8 cellular contexts compared by ENCODE assay signal in genomic region chr5:107673106-107673367, GRCh38. TPM values are rescaled to one million over a fixed set of nuclear protein-coding genes. Genes with fewer than 3 reads are reported as not detected.
A peak's percentile ranks its signal among the peaks of the same experiment; 100 is the strongest.
DNase-seq lines count a peak whose midpoint lies in the region; ATAC-seq and TF ChIP-seq lines count a peak whose summit lies in the region.

No MANE protein-coding gene starts in this region.

- intact Hi-C loops in natural killer cell (cut with micrococcal nuclease) = loop anchor here (5.0 to 10.0 kb wide), 3 partner anchors 286 to 1408 kb away; no protein-coding TSS in a partner anchor

- H3K4me3 Mint-ChIP-seq in natural killer cell = peak overlapping the region; percentile 89

- peaks cover 59 to 71% (median 64%) of the 10 kb centered on the region in 11 experiments for H3K27me3 ChIP-seq in BLaER1 treated with 17β-estradiol and CSF1 and Interleukin-3, amounts not matched to agents 10 nM and 100 nM

- H3K36me3 ChIP-seq in BLaER1 treated with 17β-estradiol and CSF1 and Interleukin-3, amounts not matched to agents 10 nM and 100 nM = no peaks in the 10 kb centered on the region

- peaks cover 0 to 10% (median 4%) of the 10 kb centered on the region in 11 experiments; a peak in 6 of 22 replicates for H3K9me3 ChIP-seq in BLaER1 treated with 17β-estradiol and CSF1 and Interleukin-3, amounts not matched to agents 10 nM and 100 nM (replicated peaks in 1 of 11)

- peak overlapping the region; percentile 89 to 100 (median 97) for H3K4me2 ChIP-seq in BLaER1 treated with 17β-estradiol and CSF1 and Interleukin-3, amounts not matched to agents 10 nM and 100 nM

- no peak for TF ChIP-seq CTCF in natural killer cell (IDR thresholded peaks at IDR 0.05)

- in situ Hi-C loops in KBM-7 (cut with MboI; ENCODE audit: low pct_unique_long_range_greater_than_20kb, low sequenced_read_pairs) = no loop called here

- peaks cover 0 to 44% (median 29%) of the 10 kb centered on the region in 11 experiments; a peak in 18 of 22 replicates for H4K20me1 ChIP-seq in BLaER1 treated with 17β-estradiol and CSF1 and Interleukin-3, amounts not matched to agents 10 nM and 100 nM

- DNase-seq in KBM-7 (peak; percentile 9), natural killer cell (no peak), NCI-H2196 (lab: John Stamatoyannopoulos, UW; ENCODE audit: unreplicated experiment) (no peak)
- DNase-seq in activated CD8-positive, alpha-beta memory T cell treated with anti-CD3 and anti-CD28 coated beads, Interleukin-2, amount 50 U/mL, for 4 hours = no peak

- H3K9ac ChIP-seq in BLaER1 treated with 17β-estradiol and CSF1 and Interleukin-3, amounts not matched to agents 10 nM and 100 nM = peak overlapping the region in 6 of 11 experiments; percentile 20 to 55 (median 42); a peak in 6 of 22 replicates

- no peak overlapping the region for H3K27ac ChIP-seq in BLaER1 treated with 17β-estradiol and CSF1 and Interleukin-3, amounts not matched to agents 10 nM and 100 nM
- peak overlapping the region; percentile 75 for H3K27ac ChIP-seq in cingulate gyrus (ENCODE audit: low read depth, low read length)

- peak in 1 of 3 donors; percentile 9 for ATAC-seq in natural killer cell
- ATAC-seq in HG03521 (IDR thresholded peaks at IDR 0.05; ENCODE audit: unreplicated experiment) = no peak
- ATAC-seq in HG03175 (IDR thresholded peaks at IDR 0.05; ENCODE audit: unreplicated experiment) = no peak

- H3K27ac Mint-ChIP-seq in natural killer cell = no peak overlapping the region

- H3K4me1 ChIP-seq in BLaER1 treated with 17β-estradiol and CSF1 and Interleukin-3, amounts not matched to agents 10 nM and 100 nM = peaks cover 8 to 40% (median 37%) of the 10 kb centered on the region in 10 experiments; a peak in 19 of 20 replicates

- H3K4me3 ChIP-seq in BLaER1 treated with 17β-estradiol and CSF1 and Interleukin-3, amounts not matched to agents 10 nM and 100 nM = peak overlapping the region; percentile 57 to 73 (median 64)

- peaks cover 51 to 63% of the 10 kb centered on the region in 2 donors for H3K27me3 Mint-ChIP-seq in natural killer cell (ENCODE audit: low read depth in 2 of 2)

- H3K9me3 Mint-ChIP-seq in natural killer cell = no peaks in the 10 kb centered on the region

- peaks cover 25 to 39% of the 10 kb centered on the region in 2 donors for H3K4me1 Mint-ChIP-seq in natural killer cell

- H3K36me3 Mint-ChIP-seq in natural killer cell = no peaks in the 10 kb centered on the region

RNA-seq across cellular contexts. Expression of gene EFNA5, which starts 2.3 kb away (rescaled TPM):
- 1 to 10 TPM; 2.2 to 8.1 (median 4.3) TPM for total RNA-seq in natural killer cell
